Comparison of ENCODE assay signal across 10 cellular contexts in genomic region chr16:20903889-20904506, GRCh38. TPM values are rescaled to one million over a fixed set of nuclear protein-coding genes. Genes with fewer than 3 reads are reported as not detected.
DNase-seq lines count a peak whose midpoint lies in the region; ATAC-seq, FAIRE-seq and TF ChIP-seq lines count a peak whose summit lies in the region.
"Had no signal": no experiment of that assay in that cellular context is flagged by ENCODE, and none has a peak within 500 bp of the region (broad histone marks: within the 10 kb centered on the region; RNA-seq: fewer than 3 reads in every experiment).

No MANE protein-coding gene starts in this region.

- POLR2A ChIA-PET in K562 (lab: Yijun Ruan, JAX): interaction anchor here (0.6 to 2.0 kb wide), 4 partner anchors 8 to 43 kb away, joined by 4 to 12 read pairs (median 4); no protein-coding TSS in a partner anchor

- H3K4me3 ChIP-seq in ACC112 (ENCODE audit: low read depth, low read length) (peak overlapping the region; percentile 23), KMS-11 (IDR thresholded peaks at IDR 0.05; ENCODE audit: insufficient read depth, low read depth, low read length) (no peak overlapping the region), K562 (no peak overlapping the region), muscle layer of duodenum (ENCODE audit: low read depth in 1 of 2, low read length in 2 of 2) (peak overlapping the region in 1 of 2 donors; percentile 26)

- H3K79me2 ChIP-seq in ACC112 (ENCODE audit: control insufficient read depth, insufficient read depth, low read length, unreplicated experiment): peaks cover 49% of the 10 kb centered on the region
- H3K79me2 ChIP-seq in KMS-11 (ENCODE audit: insufficient read depth, low read depth): peaks cover 13% of the 10 kb centered on the region; the same call in 1 of the 2 replicates
- peaks cover 32% of the 10 kb centered on the region for H3K79me2 ChIP-seq in K562 (ENCODE audit: control insufficient read depth, insufficient read depth, low read length)

- H3K4me1 ChIP-seq in ACC112 (ENCODE audit: control insufficient read depth, insufficient read depth, low read length, unreplicated experiment) (peaks cover 63% of the 10 kb centered on the region), KMS-11 (ENCODE audit: low read depth, poor library complexity, severe bottlenecking) (peaks cover 28% of the 10 kb centered on the region), K562 (replicated peaks in 1 of 2; ENCODE audit: control insufficient read depth in 2 of 2, insufficient read depth in 2 of 2, low read length in 2 of 2) (peaks cover 28 to 35% of the 10 kb centered on the region in 2 experiments), muscle layer of duodenum (ENCODE audit: control insufficient read depth in 1 of 2, insufficient read depth in 2 of 2, low read length in 2 of 2) (peaks cover 30 to 50% of the 10 kb centered on the region in 2 donors)

- H3K27me3 ChIP-seq in ACC112 (ENCODE audit: insufficient read depth, low read length) (no peaks in the 10 kb centered on the region), KMS-11 (ENCODE audit: insufficient read depth, low read depth) (no peaks in the 10 kb centered on the region), K562 (ENCODE audit: control insufficient read depth in 2 of 2, insufficient read depth in 2 of 2, low read length in 2 of 2) (no peaks in the 10 kb centered on the region), muscle layer of duodenum (ENCODE audit: low read depth, low read length) (no peaks in the 10 kb centered on the region)

- in situ Hi-C loops in K562 (cut with MboI): no loop called here

- no peak for TF ChIP-seq CTCF in KMS-11 (conservative IDR thresholded peaks at IDR 0.05; ENCODE audit: low read depth, low read length)
- no peak for TF ChIP-seq CTCF in K562 (IDR thresholded peaks at IDR 0.05 in 2 of 3, conservative IDR thresholded peaks at IDR 0.05 in 1 of 3; ENCODE audit: insufficient read depth in 2 of 3, low read depth in 1 of 3, low read length in 3 of 3)

- no peak for TF ChIP-seq RAD21 in K562 (CRISPR knock-in tag; conservative IDR thresholded peaks at IDR 0.05 in 1 of 2, IDR thresholded peaks at IDR 0.05 in 1 of 2)

- peak overlapping the region; percentile 18 for H2AFZ ChIP-seq in ACC112 (ENCODE audit: low read length, unreplicated experiment)
- H2AFZ ChIP-seq in KMS-11 (ENCODE audit: low read depth): no peak overlapping the region
- no peak overlapping the region for H2AFZ ChIP-seq in K562 (ENCODE audit: low read depth, low read length)

- DNase-seq in K562 (ENCODE audit: extremely low read depth in 1 of 4, low spot score in 3 of 4) (no peak), HUDEP-2 (lab: John Stamatoyannopoulos, UW; ENCODE audit: unreplicated experiment in 76 of 76) (no peak), islet precursor cell (no peak)
- DNase-seq in activated CD4-positive, CD25-positive, alpha-beta regulatory T cell (lab: John Stamatoyannopoulos, UW): no peak
- DNase-seq: DMS53 had no signal

- no peaks in the 10 kb centered on the region for H3K9me3 ChIP-seq in K562 (replicated peaks; ENCODE audit: control insufficient read depth, insufficient read depth, low read depth, low read length)
- H3K9me3 ChIP-seq in muscle layer of duodenum (ENCODE audit: control insufficient read depth in 1 of 2, low read length in 2 of 2): no peaks in the 10 kb centered on the region

- ATAC-seq in K562 (no peak), HG02610 (IDR thresholded peaks at IDR 0.05; ENCODE audit: unreplicated experiment) (no peak)
- ATAC-seq: esophagus mucosa had no signal

- no peak for TF ChIP-seq EP300 in K562 (IDR thresholded peaks at IDR 0.05; ENCODE audit: low read length)

- WGBS in K562 (ENCODE audit: insufficient coverage, low coverage, missing lambda C conversion rate): 25% methylated on average over 5 of the region's 5 CpGs

- CTCF ChIA-PET in K562 (lab: Yijun Ruan, JAX; ENCODE audit: low intra/inter-chr PET ratio): no interaction called here

- H4K20me1 ChIP-seq in KMS-11 (ENCODE audit: insufficient read depth): no peaks in the 10 kb centered on the region
- H4K20me1 ChIP-seq in K562 (replicated peaks; ENCODE audit: control insufficient read depth, insufficient read depth, low read length): no peaks in the 10 kb centered on the region

- H3K4me2 ChIP-seq in KMS-11: peak overlapping the region; percentile 10; the same call in 1 of the 2 replicates
- peak overlapping the region; percentile 29; the same call in 1 of the 2 replicates for H3K4me2 ChIP-seq in K562 (ENCODE audit: insufficient read depth, low read length)

- intact Hi-C loops in K562 (cut with micrococcal nuclease): loop anchor here (5.0 kb wide), 2 partner anchors 43 to 52 kb away; no protein-coding TSS in a partner anchor

- no TSS peak for BruUV-seq in K562 (replicated peaks; lab: Mats Ljungman, UMichigan)

- H3K27ac ChIP-seq in ACC112 (ENCODE audit: low read depth, low read length) (peak overlapping the region; percentile 95), KMS-11 (no peak overlapping the region), K562 (ENCODE audit: extremely low read depth, low read depth, low read length) (peak overlapping the region; percentile 19; the same call in 1 of the 3 replicates), muscle layer of duodenum (ENCODE audit: low read length) (peak overlapping the region; percentile 83)

- no peak for TF ChIP-seq POLR2A in K562 (conservative IDR thresholded peaks at IDR 0.05)

- H3K36me3 ChIP-seq in ACC112 (ENCODE audit: insufficient read depth, low read length): no peaks in the 10 kb centered on the region
- H3K36me3 ChIP-seq in KMS-11 (ENCODE audit: insufficient read depth): no peaks in the 10 kb centered on the region
- H3K36me3 ChIP-seq in K562 (ENCODE audit: control insufficient read depth, insufficient read depth, low read length): peaks cover 3% of the 10 kb centered on the region; the same call in 1 of the 3 replicates
- H3K36me3 ChIP-seq in muscle layer of duodenum (ENCODE audit: control insufficient read depth in 1 of 2, insufficient read depth in 2 of 2, low read length in 2 of 2): peaks cover 0 to 9% of the 10 kb centered on the region in 2 donors

- H3K9ac ChIP-seq in KMS-11: no peak overlapping the region
- peak overlapping the region in 1 of 2 experiments; percentile 20; a peak in 2 of 4 replicates for H3K9ac ChIP-seq in K562 (ENCODE audit: insufficient read depth in 1 of 2, low read depth in 2 of 2, low read length in 2 of 2)

- FAIRE-seq in K562 (lab: Jason Lieb, UNC): no peak

- no peaks in the 10 kb centered on the region for H3K9me1 ChIP-seq in K562 (ENCODE audit: control insufficient read depth, insufficient read depth, low read length)

TF ChIP-seq in K562, 482 proteins besides CTCF, POLR2A, EP300 and RAD21:
- no peak for TF ChIP-seq CBFA2T2 (conservative IDR thresholded peaks at IDR 0.05)
- peak; percentile 97 for TF ChIP-seq ZNF24 (IDR thresholded peaks at IDR 0.05)
TF ChIP-seq in K562: peak in this region for 1.

RNA-seq across cellular contexts. Expression of gene LYRM1, which starts 3.4 kb away (rescaled TPM):
- total RNA-seq in K562 (2011; cell fraction: chromatin; rRNA removed; ENCODE audit: low replicate concordance): 5.6 and 11.9 TPM in 2 replicates
- total RNA-seq in K562 (2011; cell fraction: nucleolus; rRNA removed): 3.3 and 3.7 TPM in 2 replicates
- total RNA-seq in K562 (2011; cell fraction: nucleoplasm; rRNA removed): 8.4 and 14.1 TPM in 2 replicates
- 22.0 and 32.7 TPM in 2 replicates for total RNA-seq in K562 (2014; rRNA removed)
- total RNA-seq in K562 (2014; rRNA removed; fragmentation: Illumina TruSeq; extraction: Trizol): 26.2 and 28.2 TPM in 2 replicates
- 26.0 and 26.5 TPM in 2 replicates for total RNA-seq in K562 (2015; rRNA removed; fragmentation: Illumina TruSeq; extraction: Trizol)
- 17.5 and 18.9 TPM in 2 replicates for total RNA-seq in K562 (2021)
- polyA plus RNA-seq in K562 (2011; rRNA removed): 26.9 and 32.7 TPM in 2 replicates
- 9.0 and 16.7 TPM in 2 replicates for polyA plus RNA-seq in K562 (2011; cell fraction: cytosol; rRNA removed)
- 7.8 and 12.3 TPM in 2 replicates for polyA plus RNA-seq in K562 (2011; cell fraction: nucleus; rRNA removed)
- polyA plus RNA-seq in K562 (2012): 24.3 and 54.4 TPM in 2 replicates
- polyA plus RNA-seq in K562 (2014; fragmentation: Illumina TruSeq; extraction: Trizol): 36.9 and 40.2 TPM in 2 replicates
- polyA plus RNA-seq in K562 (2014; fragmentation: Nextera tagmentation; extraction: Ambion mirVana): 10 to 100 TPM; 40.0 to 44.1 TPM
- polyA plus RNA-seq in K562 (2014; rRNA removed): 26.3 and 27.3 TPM in 2 replicates
- 18.1 and 18.9 TPM in 2 replicates for polyA minus RNA-seq in K562 (2011; rRNA and poly(A)+ RNA removed)
- polyA minus RNA-seq in K562 (2011; cell fraction: cytosol; rRNA and poly(A)+ RNA removed): 5.5 and 9.6 TPM in 2 replicates
- polyA minus RNA-seq in K562 (2011; cell fraction: nucleus; rRNA and poly(A)+ RNA removed): 2.6 and 5.8 TPM in 2 replicates

RNA-seq across cellular contexts. Expression of gene DCUN1D3, which starts 3.8 kb away (rescaled TPM):
- total RNA-seq in K562 (2011; cell fraction: chromatin; rRNA removed; ENCODE audit: low replicate concordance): 8.4 and 10.3 TPM in 2 replicates
- total RNA-seq in K562 (2011; cell fraction: nucleolus; rRNA removed): 4.1 and 4.8 TPM in 2 replicates
- 9.6 and 13.8 TPM in 2 replicates for total RNA-seq in K562 (2011; cell fraction: nucleoplasm; rRNA removed)
- 2.2 TPM in 2 replicates for total RNA-seq in K562 (2014; rRNA removed)
- total RNA-seq in K562 (2014; rRNA removed; fragmentation: Illumina TruSeq; extraction: Trizol): 2.2 and 3.2 TPM in 2 replicates
- 2.9 and 3.5 TPM in 2 replicates for total RNA-seq in K562 (2015; rRNA removed; fragmentation: Illumina TruSeq; extraction: Trizol)
- 3.8 and 4.7 TPM in 2 replicates for total RNA-seq in K562 (2021)
- 2.6 and 3.1 TPM in 2 replicates for polyA plus RNA-seq in K562 (2011; rRNA removed)
- polyA plus RNA-seq in K562 (2011; cell fraction: cytosol; rRNA removed): 1.3 and 1.8 TPM in 2 replicates
- polyA plus RNA-seq in K562 (2011; cell fraction: nucleus; rRNA removed): 5.6 and 5.7 TPM in 2 replicates
- 1.8 and 2.8 TPM in 2 replicates for polyA plus RNA-seq in K562 (2012)
- polyA plus RNA-seq in K562 (2014; fragmentation: Illumina TruSeq; extraction: Trizol): 1.4 and 1.6 TPM in 2 replicates
- 1 to 10 TPM; 1.0 to 1.9 TPM for polyA plus RNA-seq in K562 (2014; fragmentation: Nextera tagmentation; extraction: Ambion mirVana)
- polyA plus RNA-seq in K562 (2014; rRNA removed): 1.8 and 2.4 TPM in 2 replicates
- polyA minus RNA-seq in K562 (2011; rRNA and poly(A)+ RNA removed): 5.3 and 6.9 TPM in 2 replicates
- 2.7 and 3.2 TPM in 2 replicates for polyA minus RNA-seq in K562 (2011; cell fraction: cytosol; rRNA and poly(A)+ RNA removed)
- 3.9 and 6.3 TPM in 2 replicates for polyA minus RNA-seq in K562 (2011; cell fraction: nucleus; rRNA and poly(A)+ RNA removed)
